In the genomic region with DNA sequence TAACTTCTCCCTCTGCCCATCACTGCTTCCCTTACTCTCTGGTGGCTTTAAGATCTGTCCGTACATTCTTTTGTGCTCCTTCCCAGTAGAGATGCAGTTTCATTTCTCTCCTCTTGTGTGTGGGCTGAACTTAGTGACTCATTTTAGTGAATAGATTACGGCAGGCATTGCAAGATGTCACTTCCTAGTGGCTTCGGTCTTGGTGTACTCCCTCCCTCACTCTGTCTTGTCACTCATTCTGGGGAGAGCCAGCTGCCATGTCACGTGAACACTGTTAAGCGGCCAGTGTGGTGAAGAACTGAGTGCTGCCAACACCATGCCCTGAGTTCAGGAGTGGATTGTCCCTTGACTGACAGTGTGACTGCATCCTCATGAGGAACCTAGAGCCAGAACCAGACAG, we compare ENCODE assay signal across 13 cellular contexts.
A peak's percentile ranks its signal among the peaks of the same experiment; 100 is the strongest.
DNase-seq lines count a peak whose midpoint lies in the region; ATAC-seq, FAIRE-seq and TF ChIP-seq lines count a peak whose summit lies in the region.
"Had no signal": no experiment of that assay in that cellular context is flagged by ENCODE, and none has a peak within 500 bp of the region (broad histone marks: within the 10 kb centered on the region; RNA-seq: fewer than 3 reads in every experiment).

No MANE protein-coding gene starts in this region.

- no peaks in the 10 kb centered on the region for H3K9me3 ChIP-seq in PC-9 (ENCODE audit: insufficient read depth, low read depth)

- no peaks in the 10 kb centered on the region for H3K27me3 Mint-ChIP-seq in activated CD8-positive, alpha-beta T cell treated with anti-CD3 and anti-CD28 coated beads, Interleukin-2, amount 10 ng/mL, durations not matched to agents 7 days and 5 days (ENCODE audit: low read depth)
- H3K27me3 Mint-ChIP-seq in HFFc6 (ENCODE audit: insufficient read depth) = no peaks in the 10 kb centered on the region
- H3K27me3 Mint-ChIP-seq: stimulated activated memory B cell treated with anti-CD40 and anti-IgM and Interleukin-4, amounts not matched to agents 10 μg/mL and 1 μg/mL and 100 μg/mL, for 72 hours had no signal

- H3K27me3 ChIP-seq in ACC112 (ENCODE audit: insufficient read depth, low read length) (no peaks in the 10 kb centered on the region), PC-9 (ENCODE audit: insufficient read depth, low read depth) (no peaks in the 10 kb centered on the region)

- 0 out of 2 replicates have a peak overlapping the region, but pooled peaks have one; percentile 26 for H3K4me2 ChIP-seq in PC-9

- no peaks in the 10 kb centered on the region for H3F3A ChIP-seq in PC-9 (ENCODE audit: insufficient read depth, low read depth)

- ATAC-seq in HG02852 (IDR thresholded peaks at IDR 0.05; ENCODE audit: unreplicated experiment) = peak; percentile 59
- ATAC-seq in left lobe of liver = peak; percentile 46
- ATAC-seq in activated CD8-positive, alpha-beta T cell treated with anti-CD3 and anti-CD28 coated beads, Interleukin-2, amount 10 ng/mL, durations not matched to agents 7 days and 5 days = no peak
- ATAC-seq: stimulated activated memory B cell treated with anti-CD40 and anti-IgM and Interleukin-4, amounts not matched to agents 10 μg/mL and 1 μg/mL and 100 μg/mL, for 72 hours had no signal

- POLR2A ChIA-PET in PC-9 (lab: Charles Lee; ENCODE audit: unreplicated experiment) = no interaction called here
- POLR2A ChIA-PET in activated CD8-positive, alpha-beta T cell treated with anti-CD3 and anti-CD28 coated beads, Interleukin-2, amount 10 ng/mL, durations not matched to agents 7 days and 5 days (lab: Charles Lee) = no interaction called here

- FAIRE-seq in GM12892 (lab: Jason Lieb, UNC) = no peak
- FAIRE-seq: keratinocyte had no signal

- intact Hi-C loops in PC-9 (cut with micrococcal nuclease; ENCODE audit: unreplicated experiment) = no loop called here

- H3K36me3 Mint-ChIP-seq in activated CD8-positive, alpha-beta T cell treated with anti-CD3 and anti-CD28 coated beads, Interleukin-2, amount 10 ng/mL, durations not matched to agents 7 days and 5 days (ENCODE audit: low read depth) = no peaks in the 10 kb centered on the region
- no peaks in the 10 kb centered on the region for H3K36me3 Mint-ChIP-seq in HFFc6 (ENCODE audit: low read depth)
- H3K36me3 Mint-ChIP-seq: stimulated activated memory B cell treated with anti-CD40 and anti-IgM and Interleukin-4, amounts not matched to agents 10 μg/mL and 1 μg/mL and 100 μg/mL, for 72 hours had no signal

- no peak overlapping the region for H3K27ac ChIP-seq in ACC112 (ENCODE audit: low read depth, low read length)
- no peak overlapping the region for H3K27ac ChIP-seq in PC-9

- no peaks in the 10 kb centered on the region for H3K9me3 Mint-ChIP-seq in activated CD8-positive, alpha-beta T cell treated with anti-CD3 and anti-CD28 coated beads, Interleukin-2, amount 10 ng/mL, durations not matched to agents 7 days and 5 days (ENCODE audit: insufficient read depth)
- peaks cover 27% of the 10 kb centered on the region for H3K9me3 Mint-ChIP-seq in HFFc6

- H3K79me2 ChIP-seq in ACC112 (ENCODE audit: control insufficient read depth, insufficient read depth, low read length, unreplicated experiment) (no peaks in the 10 kb centered on the region), PC-9 (ENCODE audit: low read depth) (no peaks in the 10 kb centered on the region)

- H4K20me1 ChIP-seq in PC-9 (ENCODE audit: insufficient read depth) = no peaks in the 10 kb centered on the region

- H3K27ac Mint-ChIP-seq in activated CD8-positive, alpha-beta T cell treated with anti-CD3 and anti-CD28 coated beads, Interleukin-2, amount 10 ng/mL, durations not matched to agents 7 days and 5 days = no peak overlapping the region
- no peak overlapping the region for H3K27ac Mint-ChIP-seq in HFFc6
- H3K27ac Mint-ChIP-seq: nephron progenitor cell; stimulated activated memory B cell treated with anti-CD40 and anti-IgM and Interleukin-4, amounts not matched to agents 10 μg/mL and 1 μg/mL and 100 μg/mL, for 72 hours had no signal

- H3K4me3 Mint-ChIP-seq in activated CD8-positive, alpha-beta T cell treated with anti-CD3 and anti-CD28 coated beads, Interleukin-2, amount 10 ng/mL, durations not matched to agents 7 days and 5 days = no peak overlapping the region
- no peak overlapping the region for H3K4me3 Mint-ChIP-seq in HFFc6
- H3K4me3 Mint-ChIP-seq: nephron progenitor cell; stimulated activated memory B cell treated with anti-CD40 and anti-IgM and Interleukin-4, amounts not matched to agents 10 μg/mL and 1 μg/mL and 100 μg/mL, for 72 hours had no signal

- H3K4me1 Mint-ChIP-seq in activated CD8-positive, alpha-beta T cell treated with anti-CD3 and anti-CD28 coated beads, Interleukin-2, amount 10 ng/mL, durations not matched to agents 7 days and 5 days (ENCODE audit: low read depth) = no peaks in the 10 kb centered on the region
- no peaks in the 10 kb centered on the region for H3K4me1 Mint-ChIP-seq in HFFc6 (ENCODE audit: low read depth)
- H3K4me1 Mint-ChIP-seq: nephron progenitor cell; stimulated activated memory B cell treated with anti-CD40 and anti-IgM and Interleukin-4, amounts not matched to agents 10 μg/mL and 1 μg/mL and 100 μg/mL, for 72 hours had no signal

- CTCF ChIA-PET in PC-9 (lab: Charles Lee) = no interaction called here
- CTCF ChIA-PET in activated CD8-positive, alpha-beta T cell treated with anti-CD3 and anti-CD28 coated beads, Interleukin-2, amount 10 ng/mL, durations not matched to agents 7 days and 5 days (lab: Charles Lee) = no interaction called here

- H3K9me2 ChIP-seq in PC-9 (ENCODE audit: insufficient read depth) = no peaks in the 10 kb centered on the region

- H3K36me3 ChIP-seq in ACC112 (ENCODE audit: insufficient read depth, low read length) = no peaks in the 10 kb centered on the region
- no peaks in the 10 kb centered on the region for H3K36me3 ChIP-seq in PC-9 (ENCODE audit: low read depth)

- H3K4me1 ChIP-seq in ACC112 (ENCODE audit: control insufficient read depth, insufficient read depth, low read length, unreplicated experiment) (no peaks in the 10 kb centered on the region), PC-9 (replicated peaks; ENCODE audit: insufficient read depth) (no peaks in the 10 kb centered on the region)

- BruUV-seq in PC-9 (replicated peaks; lab: Mats Ljungman, UMichigan) = no TSS peak

- peak overlapping the region; percentile 25 for H2AFZ ChIP-seq in ACC112 (ENCODE audit: low read length, unreplicated experiment)
- H2AFZ ChIP-seq in PC-9 = no peak overlapping the region

- DNase-seq in PC-9 = no peak
- no peak for DNase-seq in left lobe of liver (ENCODE audit: low spot score)
- DNase-seq in activated CD8-positive, alpha-beta T cell treated with anti-CD3 and anti-CD28 coated beads, Interleukin-2, amount 10 ng/mL, durations not matched to agents 7 days and 5 days = no peak
- DNase-seq in GM12892 (ENCODE audit: insufficient read length) = no peak
- DNase-seq in HFFc6 = no peak
- DNase-seq in NK-92 (lab: John Stamatoyannopoulos, UW; ENCODE audit: unreplicated experiment) = no peak
- DNase-seq: activated effector memory CD4-positive, alpha-beta T cell treated with Interleukin-2 at 50 U/mL for 16 hours; NCI-H2081; nephron progenitor cell had no signal

- TF ChIP-seq CTCF in PC-9 (conservative IDR thresholded peaks at IDR 0.05) (no peak), HFFc6 (IDR thresholded peaks at IDR 0.05) (no peak)

- TF ChIP-seq POLR2A in GM12892 (IDR thresholded peaks at IDR 0.05; ENCODE audit: low read depth, low read length) = no peak

- H3K4me3 ChIP-seq in ACC112 (ENCODE audit: low read depth, low read length) (peak overlapping the region; percentile 29; the same call in 1 of the 2 replicates), PC-9 (no peak overlapping the region)
